In genomic region chr22:46627806-46628482, GRCh38 we compare ENCODE assay signal across 18 cellular contexts.
"Had no signal": no experiment of that assay in that cellular context is flagged by ENCODE, and none has a peak within 500 bp of the region (broad histone marks: within the 10 kb centered on the region; RNA-seq: fewer than 3 reads in every experiment).

No MANE protein-coding gene starts in this region.

- H3K4me3 ChIP-seq: hepatocyte, ovary, testis had no signal

- H3K9me3 ChIP-seq: ovary, testis had no signal

- H3K4me2 ChIP-seq: hepatocyte had no signal

- H3K4me1 ChIP-seq: testis had no signal

- H3K27ac ChIP-seq: brain microvascular endothelial cell, hepatocyte, ovary, testis had no signal

- H3K9me3 Mint-ChIP-seq: activated naive CD4-positive, alpha-beta T cell treated with anti-CD3 and anti-CD28 coated beads, Interleukin-2, amount 50 U/mL, for 72 hours; activated T-cell treated with anti-CD3 and anti-CD28 coated beads, Interleukin-2, amount 50 U/mL, for 24 hours; endodermal cell; stimulated activated naive CD8-positive, alpha-beta T cell treated with anti-CD3 and anti-CD28 coated beads, Interleukin-15, Interleukin-2, amounts not matched to agents 100 ng/mL and 50 ng/mL, for 24 hours had no signal

- H3K36me3 ChIP-seq: brain microvascular endothelial cell, ovary had no signal

- H3K27me3 ChIP-seq: brain microvascular endothelial cell, foreskin keratinocyte, hepatocyte, ovary, testis had no signal

- H3K36me3 Mint-ChIP-seq: activated CD8-positive, alpha-beta memory T cell treated with anti-CD3 and anti-CD28 coated beads, Interleukin-2, amount 10 ng/mL, durations not matched to agents 7 days and 5 days; activated naive CD4-positive, alpha-beta T cell treated with anti-CD3 and anti-CD28 coated beads, Interleukin-2, amount 50 U/mL, for 72 hours had no signal

- H2AFZ ChIP-seq: hepatocyte had no signal

- H3K27me3 Mint-ChIP-seq: activated CD8-positive, alpha-beta memory T cell treated with anti-CD3 and anti-CD28 coated beads, Interleukin-2, amount 10 ng/mL, durations not matched to agents 7 days and 5 days; activated T-cell treated with anti-CD3 and anti-CD28 coated beads, Interleukin-2, amount 50 U/mL, for 24 hours; stimulated activated naive CD8-positive, alpha-beta T cell treated with anti-CD3 and anti-CD28 coated beads, Interleukin-15, Interleukin-2, amounts not matched to agents 100 ng/mL and 50 ng/mL, for 24 hours had no signal

- H3K27ac Mint-ChIP-seq: activated CD8-positive, alpha-beta memory T cell treated with anti-CD3 and anti-CD28 coated beads, Interleukin-2, amount 10 ng/mL, durations not matched to agents 7 days and 5 days; activated T-cell treated with anti-CD3 and anti-CD28 coated beads, Interleukin-2, amount 50 U/mL, for 24 hours; stimulated activated naive CD8-positive, alpha-beta T cell treated with anti-CD3 and anti-CD28 coated beads, Interleukin-15, Interleukin-2, amounts not matched to agents 100 ng/mL and 50 ng/mL, for 24 hours had no signal

- H3K4me1 Mint-ChIP-seq: activated CD8-positive, alpha-beta memory T cell treated with anti-CD3 and anti-CD28 coated beads, Interleukin-2, amount 10 ng/mL, durations not matched to agents 7 days and 5 days had no signal

- H3K4me3 Mint-ChIP-seq: activated CD8-positive, alpha-beta memory T cell treated with anti-CD3 and anti-CD28 coated beads, Interleukin-2, amount 10 ng/mL, durations not matched to agents 7 days and 5 days; activated T-cell treated with anti-CD3 and anti-CD28 coated beads, Interleukin-2, amount 50 U/mL, for 24 hours; endodermal cell; stimulated activated naive CD8-positive, alpha-beta T cell treated with anti-CD3 and anti-CD28 coated beads, Interleukin-15, Interleukin-2, amounts not matched to agents 100 ng/mL and 50 ng/mL, for 24 hours had no signal

- ATAC-seq: activated CD8-positive, alpha-beta memory T cell treated with anti-CD3 and anti-CD28 coated beads, Interleukin-2, amount 10 ng/mL, durations not matched to agents 7 days and 5 days; activated naive CD4-positive, alpha-beta T cell treated with anti-CD3 and anti-CD28 coated beads, Interleukin-2, amount 50 U/mL, for 72 hours had no signal

- DNase-seq: activated CD4-positive, alpha-beta T cell treated with anti-CD3 and anti-CD28 coated beads, Interleukin-2, amount 50 U/mL, for 48 hours; activated CD8-positive, alpha-beta memory T cell treated with anti-CD3 and anti-CD28 coated beads, Interleukin-2, amount 10 ng/mL, durations not matched to agents 7 days and 5 days; activated effector memory CD4-positive, alpha-beta T cell treated with Interleukin-2 at 50 U/mL for 16 hours; activated T-cell treated with anti-CD3 and anti-CD28 coated beads, Interleukin-2, amount 50 U/mL, for 24 hours; amniotic stem cell; brain microvascular endothelial cell; cerebellar nuclear complex; left colon; ovary; stimulated activated CD4-positive, alpha-beta T cell treated with anti-CD3 and anti-CD28 coated beads, Interleukin-4, amount 100 ng/mL, for 1 hour; stimulated activated CD8-positive, alpha-beta memory T cell treated with anti-CD3 and anti-CD28 coated beads, Interleukin-4, amount 100 ng/mL, for 48 hours; T-helper 2 cell; testis had no signal
